Comparison of ENCODE assay signal across 8 cellular contexts in the genomic region with DNA sequence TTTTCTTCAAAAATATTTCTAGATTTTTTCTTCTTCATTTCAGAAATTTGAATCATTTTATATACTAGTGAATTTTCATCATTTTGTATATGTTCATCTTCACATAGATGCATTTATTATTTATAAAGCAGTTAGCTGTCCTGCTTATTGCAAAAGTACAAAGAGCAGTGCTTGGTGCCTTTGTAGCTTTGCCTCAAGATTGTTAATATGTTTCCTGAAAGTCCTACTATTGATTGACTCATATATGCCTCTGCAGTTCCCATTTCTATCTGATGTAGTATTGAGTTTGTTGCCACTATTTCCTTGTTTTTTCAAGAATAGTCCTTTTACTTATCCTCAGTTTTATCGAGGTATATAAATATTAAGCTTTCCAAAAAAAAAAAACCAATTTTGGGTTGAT.
"Had no signal": no experiment of that assay in that cellular context is flagged by ENCODE, and none has a peak within 500 bp of the region (broad histone marks: within the 10 kb centered on the region; RNA-seq: fewer than 3 reads in every experiment).

No MANE protein-coding gene starts in this region.

- H3K4me3 ChIP-seq: GM23248, HAP-1 had no signal

- H3K27ac ChIP-seq: GM23248 had no signal

- DNase-seq: GM23248, GOT3, H7, HFFc6, IMR-90 had no signal

- H3K4me1 ChIP-seq: HAP-1 had no signal

- FAIRE-seq: HTR-8/SVneo had no signal

- H3K36me3 ChIP-seq: HAP-1 had no signal

- H3K9me3 ChIP-seq: HAP-1 had no signal

- ATAC-seq: HCT116 had no signal

- H3K9ac ChIP-seq: GM23248 had no signal
